2 cellular contexts compared by ENCODE assay signal in the genomic region with DNA sequence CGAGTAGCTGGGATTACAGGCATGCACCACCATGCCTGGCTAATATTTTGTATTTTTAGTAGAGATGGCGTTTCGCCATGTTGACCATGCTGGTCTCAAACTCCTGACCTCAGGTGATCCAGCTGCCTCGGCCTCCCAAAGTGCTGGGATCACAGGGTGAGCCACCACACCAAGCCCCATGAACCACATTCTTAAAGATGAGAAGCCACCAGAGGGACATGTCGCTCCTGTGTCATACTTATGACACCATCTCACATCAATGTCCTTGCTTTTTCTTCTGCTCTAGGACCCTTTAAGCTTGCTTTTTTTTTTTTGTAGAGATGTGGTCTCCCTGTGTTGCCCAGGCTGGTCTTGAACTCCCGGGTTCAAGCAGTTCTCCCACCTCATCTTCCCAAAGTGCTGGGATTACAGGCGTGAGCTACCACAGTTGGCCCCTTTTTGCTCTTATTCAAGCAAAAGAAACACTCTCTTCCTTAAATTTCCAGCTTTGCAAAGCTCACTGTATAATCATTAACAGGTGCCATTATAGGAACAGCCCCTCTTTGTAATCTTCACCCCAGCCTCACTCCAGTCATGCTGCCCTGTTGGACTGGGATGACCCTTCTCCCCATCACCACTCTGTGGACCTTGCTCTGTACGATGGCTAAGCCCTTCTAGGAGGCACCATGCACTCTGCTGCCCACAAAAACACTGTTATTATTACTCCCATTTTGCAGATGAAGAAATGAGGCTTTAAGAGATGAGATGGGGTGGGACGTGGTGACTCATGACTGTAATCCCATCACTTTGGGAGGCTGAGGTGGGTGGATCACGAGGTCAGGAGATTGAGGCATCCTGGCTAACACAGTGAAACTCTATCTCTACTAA.
TF ChIP-seq lines count a peak whose summit lies in the region.

No MANE protein-coding gene starts in this region.

TF ChIP-seq in endothelial cell of umbilical vein, 7 proteins besides CTCF, POLR2A, EP300 and RAD21:
- TF ChIP-seq FOS (IDR thresholded peaks at IDR 0.05; ENCODE audit: borderline replicate concordance, insufficient read depth, low read length) (no peak), EZH2 (IDR thresholded peaks at IDR 0.05; ENCODE audit: borderline replicate concordance, low read depth, low read length, severe bottlenecking) (no peak), POLR2AphosphoS5 (IDR thresholded peaks at IDR 0.05; ENCODE audit: insufficient read depth, low read depth, low read length) (no peak)

TF ChIP-seq in SK-N-SH, 30 proteins besides CTCF, POLR2A, EP300 and RAD21:
- TF ChIP-seq, protein P1, sequence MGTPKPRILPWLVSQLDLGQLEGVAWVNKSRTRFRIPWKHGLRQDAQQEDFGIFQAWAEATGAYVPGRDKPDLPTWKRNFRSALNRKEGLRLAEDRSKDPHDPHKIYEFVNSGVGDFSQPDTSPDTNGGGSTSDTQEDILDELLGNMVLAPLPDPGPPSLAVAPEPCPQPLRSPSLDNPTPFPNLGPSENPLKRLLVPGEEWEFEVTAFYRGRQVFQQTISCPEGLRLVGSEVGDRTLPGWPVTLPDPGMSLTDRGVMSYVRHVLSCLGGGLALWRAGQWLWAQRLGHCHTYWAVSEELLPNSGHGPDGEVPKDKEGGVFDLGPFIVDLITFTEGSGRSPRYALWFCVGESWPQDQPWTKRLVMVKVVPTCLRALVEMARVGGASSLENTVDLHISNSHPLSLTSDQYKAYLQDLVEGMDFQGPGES (IDR thresholded peaks at IDR 0.05; ENCODE audit: low read depth, low read length) = no peak
- TF ChIP-seq JUND (IDR thresholded peaks at IDR 0.05) = no peak
